In genomic region chr12:13203028-13203922, GRCh38 we compare ENCODE assay signal across 8 cellular contexts. TPM values are rescaled to one million over a fixed set of nuclear protein-coding genes. Genes with fewer than 3 reads are reported as not detected.
DNase-seq lines count a peak whose midpoint lies in the region; ATAC-seq and TF ChIP-seq lines count a peak whose summit lies in the region.

No MANE protein-coding gene starts in this region.

- H3K9me3 Mint-ChIP-seq in activated naive CD4-positive, alpha-beta T cell treated with anti-CD3 and anti-CD28 coated beads, Interleukin-2, amount 10 ng/mL, durations not matched to agents 7 days and 5 days: no peaks in the 10 kb centered on the region

- H3K9me3 ChIP-seq in right lobe of liver: no peaks in the 10 kb centered on the region
- H3K9me3 ChIP-seq in vagina: no peaks in the 10 kb centered on the region

- H3K27ac ChIP-seq in brain microvascular endothelial cell (peak overlapping the region; percentile 75), right lobe of liver (no peak overlapping the region), vagina (peak overlapping the region; percentile 68)

- WGBS in right lobe of liver (ENCODE audit: insufficient coverage, low coverage, low lambda C conversion rate, missing lambda C conversion rate): 57% methylated on average over 10 of the region's 16 CpGs

- H3K27me3 ChIP-seq in brain microvascular endothelial cell (replicated peaks) (no peaks in the 10 kb centered on the region), right lobe of liver (no peaks in the 10 kb centered on the region), vagina (no peaks in the 10 kb centered on the region)

- H3K36me3 Mint-ChIP-seq in activated naive CD4-positive, alpha-beta T cell treated with anti-CD3 and anti-CD28 coated beads, Interleukin-2, amount 10 ng/mL, durations not matched to agents 7 days and 5 days: no peaks in the 10 kb centered on the region

- H3K4me1 ChIP-seq in right lobe of liver (no peaks in the 10 kb centered on the region), vagina (peaks cover 94% of the 10 kb centered on the region)

- CTCF ChIA-PET in activated naive CD4-positive, alpha-beta T cell treated with anti-CD3 and anti-CD28 coated beads, Interleukin-2, amount 10 ng/mL, durations not matched to agents 7 days and 5 days (lab: Charles Lee): interaction anchor here (1.2 to 4.6 kb wide), 2 partner anchors 8 to 103 kb away, joined by 4 to 19 read pairs; no protein-coding TSS in a partner anchor

- H3K4me1 Mint-ChIP-seq in activated naive CD4-positive, alpha-beta T cell treated with anti-CD3 and anti-CD28 coated beads, Interleukin-2, amount 10 ng/mL, durations not matched to agents 7 days and 5 days: peaks cover 47% of the 10 kb centered on the region

- H3K4me3 ChIP-seq in brain microvascular endothelial cell (ENCODE audit: low read depth, low read length) (no peak overlapping the region), right lobe of liver (no peak overlapping the region), vagina (peak overlapping the region in 1 of 2 donors; percentile 5)

- peaks cover 78% of the 10 kb centered on the region for H3K27me3 Mint-ChIP-seq in activated naive CD4-positive, alpha-beta T cell treated with anti-CD3 and anti-CD28 coated beads, Interleukin-2, amount 10 ng/mL, durations not matched to agents 7 days and 5 days

- TF ChIP-seq CTCF in brain microvascular endothelial cell (IDR thresholded peaks at IDR 0.05; ENCODE audit: low read depth, low read length, missing control alignments) (peak; percentile 43), right lobe of liver (IDR thresholded peaks at IDR 0.05) (peak in 2 of 4 donors; percentile 5 to 31), vagina (IDR thresholded peaks at IDR 0.05) (no peak)

- H3K36me3 ChIP-seq in brain microvascular endothelial cell (replicated peaks): peaks cover 2% of the 10 kb centered on the region
- H3K36me3 ChIP-seq in right lobe of liver: no peaks in the 10 kb centered on the region
- no peaks in the 10 kb centered on the region for H3K36me3 ChIP-seq in vagina

- TF ChIP-seq POLR2A in right lobe of liver (IDR thresholded peaks at IDR 0.05) (no peak), vagina (IDR thresholded peaks at IDR 0.05) (no peak)

- intact Hi-C loops in right lobe of liver (cut with DNase I) (loop anchor here in 1 of 2 donors (10.0 kb wide), 1 partner anchor 98 kb away; the partner anchor contains the start of gene GSG1), vagina (cut with DNase I) (loop anchor here (10.0 kb wide), 1 partner anchor 298 kb away; no protein-coding TSS in a partner anchor)

- peak; percentile 38 for DNase-seq in activated naive CD4-positive, alpha-beta T cell treated with anti-CD3 and anti-CD28 coated beads, Interleukin-2, amount 10 ng/mL, durations not matched to agents 7 days and 5 days
- no peak for DNase-seq in activated naive CD4-positive, alpha-beta T cell (lab: John Stamatoyannopoulos, UW)
- DNase-seq in brain microvascular endothelial cell: no peak
- no peak for DNase-seq in right lobe of liver
- DNase-seq in vagina (ENCODE audit: extremely low spot score in 2 of 2): no peak
- no peak for DNase-seq in stimulated activated naive CD4-positive, alpha-beta T cell treated with Interleukin-2 at 50 U/mL for 16 hours (lab: John Stamatoyannopoulos, UW)
- no peak for DNase-seq in kidney glomerular epithelial cell (lab: John Stamatoyannopoulos, UW)
- no peak for DNase-seq in stimulated activated CD4-positive, alpha-beta T cell treated with anti-CD3 and anti-CD28 coated beads, Interleukin-1b, Interleukin-23, amount 100 ng/mL, for 48 hours

- in situ Hi-C loops in brain microvascular endothelial cell (cut with HindIII; ENCODE audit: low pct_ligation_motif_present, low sequenced_read_pairs): loop anchor here (25.0 kb wide), 2 partner anchors 216 to 366 kb away; no protein-coding TSS in a partner anchor

- peak in 3 of 4 donors; percentile 17 to 29 (median 25) for ATAC-seq in right lobe of liver

- H3K4me3 Mint-ChIP-seq in activated naive CD4-positive, alpha-beta T cell treated with anti-CD3 and anti-CD28 coated beads, Interleukin-2, amount 10 ng/mL, durations not matched to agents 7 days and 5 days: no peak overlapping the region

- H3K27ac Mint-ChIP-seq in activated naive CD4-positive, alpha-beta T cell treated with anti-CD3 and anti-CD28 coated beads, Interleukin-2, amount 10 ng/mL, durations not matched to agents 7 days and 5 days: no peak overlapping the region

RNA-seq across cellular contexts. Expression of gene EMP1, which starts 6.7 kb away (rescaled TPM):
- 10 to 100 TPM in 4 of 6 experiments, 1 to 10 TPM in 2; 3.1 to 25.0 (median 14.5) TPM for total RNA-seq in right lobe of liver
- 675 TPM for total RNA-seq in vagina

Comparison
In these comparisons a context has a peak if more than half of its experiments do, and no peak if none do; other contexts are left out.
1. H3K27ac ChIP-seq: peak in brain microvascular endothelial cell (single experiment) and vagina (single experiment); none in right lobe of liver (0 of 3).
2. RNA of gene EMP1, which starts 6.7 kb away (total RNA-seq): 675 TPM in vagina (single experiment); 3.1 to 25.0 TPM in right lobe of liver; every median in the first group is over 10 times any median in the second.